In the genomic region with DNA sequence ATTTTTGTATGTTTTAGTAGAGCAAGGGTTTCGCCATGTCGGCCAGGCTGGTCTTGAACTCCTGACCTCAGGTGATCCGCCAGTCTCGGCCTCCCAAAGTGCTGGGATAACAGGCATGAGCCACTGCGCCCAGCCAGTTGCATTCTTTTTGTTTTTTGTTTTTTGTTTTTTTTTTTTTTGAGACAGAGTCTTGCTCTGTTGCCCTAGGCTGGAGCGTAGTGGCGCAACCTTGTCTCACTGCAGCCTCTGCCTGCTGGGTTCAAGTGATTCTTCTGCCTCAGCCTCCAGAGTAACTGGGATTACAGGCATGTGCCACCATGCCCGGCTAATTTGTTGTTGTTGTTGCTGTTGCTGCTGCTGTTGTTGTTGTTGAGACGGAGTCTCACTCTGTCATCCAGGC, we compare ENCODE assay signal across 10 cellular contexts. TPM values are rescaled to one million over a fixed set of nuclear protein-coding genes. Genes with fewer than 3 reads are reported as not detected.
"Had no signal": no experiment of that assay in that cellular context is flagged by ENCODE, and none has a peak within 500 bp of the region (broad histone marks: within the 10 kb centered on the region; RNA-seq: fewer than 3 reads in every experiment).

No MANE protein-coding gene starts in this region.

RNA-seq across cellular contexts. Expression of a gene that starts 21.3 kb away (rescaled TPM):
- total RNA-seq: OCI-LY7, SJCRH30 had no signal

RNA-seq across cellular contexts. Expression of a gene that starts 29.4 kb away (rescaled TPM):
- total RNA-seq: OCI-LY7, PC-3, PC-9, Peyer's patch, Right ventricle myocardium inferior, Right ventricle myocardium superior, RPMI7951, SJCRH30, SJSA1, SK-MEL-5 had no signal
